Comparison of ENCODE assay signal across 9 cellular contexts in the genomic region with DNA sequence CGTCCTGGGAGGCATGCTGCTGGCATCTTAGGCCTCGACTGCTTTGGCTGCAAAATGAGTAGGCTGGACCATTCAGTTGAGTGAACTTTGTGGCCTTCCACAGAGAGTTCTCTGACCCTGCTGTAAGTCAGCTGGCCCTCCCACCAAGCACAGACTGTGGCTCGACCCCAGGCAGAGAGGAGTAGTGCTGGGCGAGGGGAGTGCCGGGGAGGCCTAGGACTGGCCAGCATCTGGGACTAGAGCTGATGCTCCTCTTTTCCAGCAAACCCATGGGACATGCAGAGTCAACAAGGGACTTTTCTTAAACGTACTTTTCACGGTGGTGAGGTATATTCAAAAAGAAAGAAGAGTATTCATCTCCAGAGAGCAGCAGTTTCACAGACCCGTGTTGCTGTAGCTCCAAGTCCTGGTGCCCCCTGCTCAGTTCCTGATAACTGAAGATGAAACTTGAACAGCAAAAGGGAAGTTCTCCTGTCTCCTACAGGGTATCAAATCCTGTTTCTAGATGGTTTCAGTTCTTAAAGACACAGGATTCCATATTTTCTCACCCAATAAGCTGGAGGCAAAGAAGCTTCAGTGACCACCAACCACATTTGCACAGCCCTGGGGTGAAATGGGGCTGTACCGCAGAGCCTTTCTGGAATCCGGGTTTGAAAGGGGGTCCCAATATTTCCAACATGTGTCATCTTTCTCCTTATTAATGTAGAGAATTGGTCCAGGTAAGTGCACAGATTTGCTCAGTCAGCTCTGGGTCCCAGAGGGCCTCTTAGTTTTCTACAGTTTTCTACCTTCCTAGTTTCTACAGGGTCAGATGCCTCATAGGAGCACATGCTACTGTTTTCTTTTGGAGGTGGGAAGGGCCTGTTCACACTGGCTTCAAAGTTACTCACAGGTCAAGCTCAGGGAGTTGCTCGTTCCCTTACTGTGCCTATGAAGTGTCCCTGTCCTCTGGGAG. TPM values are rescaled to one million over a fixed set of nuclear protein-coding genes. Genes with fewer than 3 reads are reported as not detected.
DNase-seq lines count a peak whose midpoint lies in the region; ATAC-seq and TF ChIP-seq lines count a peak whose summit lies in the region.
"Had no signal": no experiment of that assay in that cellular context is flagged by ENCODE, and none has a peak within 500 bp of the region (broad histone marks: within the 10 kb centered on the region; RNA-seq: fewer than 3 reads in every experiment).

No MANE protein-coding gene starts in this region.

- H3K4me3 Mint-ChIP-seq in activated T-cell treated with anti-CD3 and anti-CD28 coated beads, Interleukin-2, amount 50 U/mL, for 72 hours, result peak overlapping the region; percentile 53 to 78
- no peak overlapping the region for H3K4me3 Mint-ChIP-seq in CD8-positive, alpha-beta memory T cell

- peak; percentile 61 for ATAC-seq in GM19463 (IDR thresholded peaks at IDR 0.05; ENCODE audit: unreplicated experiment)
- ATAC-seq in HG03135 (IDR thresholded peaks at IDR 0.05; ENCODE audit: unreplicated experiment), result peak; percentile 49
- peak; percentile 63 for ATAC-seq in activated T-cell treated with anti-CD3 and anti-CD28 coated beads, Interleukin-2, amount 50 U/mL, for 72 hours (replicated peaks in 1 of 2)

- POLR2A ChIA-PET in CD8-positive, alpha-beta memory T cell (lab: Charles Lee), result no interaction called here

- peak; percentile 74 for DNase-seq in GM13977 (ENCODE audit: low spot score)
- DNase-seq in activated T-cell treated with anti-CD3 and anti-CD28 coated beads, Interleukin-2, amount 50 U/mL, for 72 hours, result peak; percentile 66 to 72
- DNase-seq in CD8-positive, alpha-beta memory T cell, result no peak
- DNase-seq in occipital lobe (lab: John Stamatoyannopoulos, UW), result no peak
- no peak for DNase-seq in NCI-H1436 treated with DMSO at 0.1 percent for 48 hours (lab: John Stamatoyannopoulos, UW)
- no peak for DNase-seq in amygdala (lab: John Stamatoyannopoulos, UW)
- DNase-seq: EL had no signal

- H3K4me3 ChIP-seq in CD8-positive, alpha-beta memory T cell (ENCODE audit: low read length), result no peak overlapping the region

- H3K9me3 ChIP-seq in CD8-positive, alpha-beta memory T cell (ENCODE audit: low read length), result no peaks in the 10 kb centered on the region

- H3K27ac Mint-ChIP-seq in activated T-cell treated with anti-CD3 and anti-CD28 coated beads, Interleukin-2, amount 50 U/mL, for 72 hours, result peak overlapping the region; percentile 95
- H3K27ac Mint-ChIP-seq in CD8-positive, alpha-beta memory T cell, result peak overlapping the region in 1 of 8 donors; percentile 9

- H3K9me3 Mint-ChIP-seq in activated T-cell treated with anti-CD3 and anti-CD28 coated beads, Interleukin-2, amount 50 U/mL, for 72 hours, result no peaks in the 10 kb centered on the region
- H3K9me3 Mint-ChIP-seq in CD8-positive, alpha-beta memory T cell, result no peaks in the 10 kb centered on the region

- peaks cover 69% of the 10 kb centered on the region for H3K4me1 Mint-ChIP-seq in activated T-cell treated with anti-CD3 and anti-CD28 coated beads, Interleukin-2, amount 50 U/mL, for 72 hours (ENCODE audit: low read depth)
- H3K4me1 Mint-ChIP-seq in CD8-positive, alpha-beta memory T cell, result peaks cover 15 to 48% (median 29%) of the 10 kb centered on the region in 3 donors

- peaks cover 9% of the 10 kb centered on the region for H3K4me1 ChIP-seq in CD8-positive, alpha-beta memory T cell (ENCODE audit: insufficient read depth, low read length)

- H3K27me3 ChIP-seq in CD8-positive, alpha-beta memory T cell (ENCODE audit: insufficient read depth, low read length, poor library complexity, severe bottlenecking), result no peaks in the 10 kb centered on the region

- peaks cover 5% of the 10 kb centered on the region for H3K27me3 Mint-ChIP-seq in activated T-cell treated with anti-CD3 and anti-CD28 coated beads, Interleukin-2, amount 50 U/mL, for 72 hours (ENCODE audit: low read depth)
- H3K27me3 Mint-ChIP-seq in CD8-positive, alpha-beta memory T cell, result peaks cover 0 to 1% of the 10 kb centered on the region in 2 donors

- no peak overlapping the region for H3K27ac ChIP-seq in CD8-positive, alpha-beta memory T cell (ENCODE audit: low read depth, low read length)

- CTCF ChIA-PET in CD8-positive, alpha-beta memory T cell (lab: Charles Lee), result interaction anchor here (3.1 kb wide), 1 partner anchor 13 kb away, joined by 16 read pairs; no protein-coding TSS in a partner anchor

- H3K36me3 ChIP-seq in CD8-positive, alpha-beta memory T cell (ENCODE audit: insufficient read depth, low read length), result no peaks in the 10 kb centered on the region

- peaks cover 2 to 4% of the 10 kb centered on the region in 2 donors for H3K36me3 Mint-ChIP-seq in activated T-cell treated with anti-CD3 and anti-CD28 coated beads, Interleukin-2, amount 50 U/mL, for 72 hours (ENCODE audit: insufficient read depth in 2 of 2)
- no peaks in the 10 kb centered on the region for H3K36me3 Mint-ChIP-seq in CD8-positive, alpha-beta memory T cell

- no peak for TF ChIP-seq CTCF in GM13977 (IDR thresholded peaks at IDR 0.05; ENCODE audit: extremely low read depth, insufficient read depth, missing control alignments)

- in situ Hi-C loops in GM13977 (cut with MboI; ENCODE audit: low pct_unique_long_range_greater_than_20kb, low sequenced_read_pairs, unreplicated experiment), result no loop called here

RNA-seq across cellular contexts. Expression of a gene that starts 20.9 kb away (rescaled TPM):
- total RNA-seq in activated T-cell treated with anti-CD3 and anti-CD28 coated beads, Interleukin-2, amount 50 U/mL, for 72 hours, result 100 to 1,000 TPM; 400 to 660 TPM
- 100 to 1,000 TPM; 147 to 159 TPM for total RNA-seq in CD8-positive, alpha-beta memory T cell
- polyA plus RNA-seq in CD8-positive, alpha-beta memory T cell, result 0.84 TPM
- total RNA-seq in occipital lobe, result 8.0 TPM

Comparison
In these comparisons a context has a peak if more than half of its experiments do, and no peak if none do; other contexts are left out.
1. DNase-seq: peak in GM13977 (single experiment) and activated T-cell treated with anti-CD3 and anti-CD28 coated beads, Interleukin-2, amount 50 U/mL, for 72 hours (2 of 2); none in CD8-positive, alpha-beta memory T cell (0 of 5), occipital lobe (single experiment), NCI-H1436 treated with DMSO at 0.1 percent for 48 hours (single experiment) and amygdala (0 of 56).
2. H3K4me3 Mint-ChIP-seq: peak in activated T-cell treated with anti-CD3 and anti-CD28 coated beads, Interleukin-2, amount 50 U/mL, for 72 hours (2 of 2); none in CD8-positive, alpha-beta memory T cell (0 of 7).
3. RNA of a gene that starts 20.9 kb away (total RNA-seq): 400 to 660 TPM in activated T-cell treated with anti-CD3 and anti-CD28 coated beads, Interleukin-2, amount 50 U/mL, for 72 hours and 147 to 159 TPM in CD8-positive, alpha-beta memory T cell; 8.0 TPM in occipital lobe (single experiment); every median in the first group is over 10 times any median in the second.
4. Peak in every context shown above with its lines, with median percentiles within 50 percentile points of each other: ATAC-seq.